In the genomic region with DNA sequence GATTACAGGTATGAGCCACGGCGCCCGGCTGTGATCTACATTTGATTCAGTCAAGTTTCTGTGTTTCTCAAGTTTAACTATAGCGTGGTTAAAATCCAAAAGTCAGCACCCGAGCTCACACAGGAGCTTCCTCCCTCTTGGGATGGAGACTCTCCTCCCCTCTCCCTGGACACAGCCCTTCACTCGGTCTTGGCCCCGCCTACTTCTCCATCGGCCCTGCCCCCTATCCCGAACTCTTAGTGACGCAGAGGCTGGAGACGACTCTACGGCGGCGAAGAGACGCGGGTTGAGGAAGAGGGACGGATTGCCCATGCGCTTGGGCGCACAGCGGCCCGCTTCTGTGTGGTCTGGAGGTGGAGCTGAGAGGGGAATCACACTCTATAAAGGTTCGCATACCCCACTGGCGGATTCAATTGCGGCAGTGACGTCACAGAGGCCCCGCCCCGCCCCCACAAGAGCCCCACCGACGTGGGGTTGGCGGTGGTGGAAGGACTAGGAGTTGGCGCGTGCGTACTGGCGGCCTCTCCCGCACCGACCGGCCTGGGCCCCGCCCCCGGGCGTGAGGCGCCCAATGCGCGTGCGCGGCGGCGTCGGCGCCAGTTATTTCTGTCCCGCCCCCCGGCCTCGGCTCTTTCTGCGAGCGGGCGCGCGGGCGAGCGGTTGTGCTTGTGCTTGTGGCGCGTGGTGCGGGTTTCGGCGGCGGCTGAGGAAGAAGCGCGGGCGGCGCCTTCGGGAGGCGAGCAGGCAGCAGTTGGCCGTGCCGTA, we compare ENCODE assay signal across 8 cellular contexts. TPM values are rescaled to one million over a fixed set of nuclear protein-coding genes. Genes with fewer than 3 reads are reported as not detected.
A peak's percentile ranks its signal among the peaks of the same experiment; 100 is the strongest.
DNase-seq lines count a peak whose midpoint lies in the region; ATAC-seq, FAIRE-seq and TF ChIP-seq lines count a peak whose summit lies in the region.

A gene (plus strand): TSS at position 239 of the 765 bp plus-strand sequence. CDS start 694 bp downstream, outside the sequence.

- DNase-seq in GM12891 (ENCODE audit: insufficient read length, low spot score) (peak; percentile 99), RPMI7951 (ENCODE audit: low read depth) (peak; percentile 99), left ventricle myocardium superior (peak; percentile 99), retinal pigment epithelial cell (ENCODE audit: low read depth) (peak; percentile 97), NCI-H2171 (lab: John Stamatoyannopoulos, UW) (no peak), NCI-H524 (lab: John Stamatoyannopoulos, UW) (no peak)

- intact Hi-C loops in left ventricle myocardium superior (cut with micrococcal nuclease): no loop called here

- no peak for TF ChIP-seq CTCF in retinal pigment epithelial cell (conservative IDR thresholded peaks at IDR 0.05; ENCODE audit: low read depth, low read length)

- H3K4me3 ChIP-seq in retinal pigment epithelial cell (ENCODE audit: low read length): peak within 1 kb of the TSS; percentile 95

- peak; percentile 80 for TF ChIP-seq POLR2A in GM12891 (IDR thresholded peaks at IDR 0.05; ENCODE audit: low read depth, low read length)

- peak within 1 kb of the TSS; percentile 96 for H3K27ac ChIP-seq in adipose tissue (ENCODE audit: low read depth, low read length)

- ATAC-seq in HG02763 (IDR thresholded peaks at IDR 0.05; ENCODE audit: unreplicated experiment) (peak; percentile 83), left ventricle myocardium superior (peak; percentile 96)

- peak; percentile 97 for FAIRE-seq in GM12891 (lab: Jason Lieb, UNC)

- 0% methylated on average over 65 to 73 of the region's 73 CpGs for WGBS in adipose tissue, 3 donors

TF ChIP-seq in GM12891, 5 proteins besides CTCF, POLR2A, EP300 and RAD21:
- TF ChIP-seq SPI1 (IDR thresholded peaks at IDR 0.05; ENCODE audit: low read depth, low read length) (no peak), POLR2AphosphoS5 (IDR thresholded peaks at IDR 0.05; ENCODE audit: low read depth, low read length) (peak; percentile 95), POU2F2 (IDR thresholded peaks at IDR 0.05; ENCODE audit: low read depth, low read length) (peak; percentile 78), TAF1 (IDR thresholded peaks at IDR 0.05; ENCODE audit: low read depth, low read length) (peak; percentile 85), PAX5 (IDR thresholded peaks at IDR 0.05; ENCODE audit: insufficient read depth, low read length, severe bottlenecking) (no peak)

RNA-seq across cellular contexts. Expression of the gene that starts here (rescaled TPM):
- 367 TPM for polyA plus RNA-seq in GM12891 (2012; ENCODE audit: low read depth, missing spikeins)
- total RNA-seq in RPMI7951 (2014; rRNA removed; shearing (Covaris generic)): 304 and 391 TPM in 2 replicates
- polyA plus RNA-seq in adipose tissue: 100 to 1,000 TPM; 154 to 206 (median 156) TPM
- total RNA-seq in left ventricle myocardium superior: 152 TPM

Comparison
In these comparisons a context has a peak if more than half of its experiments do, and no peak if none do; other contexts are left out.
1. DNase-seq: peak in GM12891 (single experiment), RPMI7951 (single experiment), left ventricle myocardium superior (single experiment) and retinal pigment epithelial cell (single experiment); none in NCI-H2171 (single experiment) and NCI-H524 (0 of 2).